Comparison of ENCODE assay signal across 1 cellular context in genomic region chr3:118804959-118805358, GRCh38.
TF ChIP-seq lines count a peak whose summit lies in the region.

No MANE protein-coding gene starts in this region.

TF ChIP-seq in GM12878, 131 proteins besides CTCF, POLR2A, EP300 and RAD21 (continued from another document):
- TF ChIP-seq ZNF592 (IDR thresholded peaks at IDR 0.05) (no peak), CEBPZ (IDR thresholded peaks at IDR 0.05; ENCODE audit: low read depth, low read length) (no peak), ELK1 (IDR thresholded peaks at IDR 0.05; ENCODE audit: low read depth, low read length) (no peak), HSF1 (IDR thresholded peaks at IDR 0.05; ENCODE audit: low read depth, low read length) (no peak), ESRRA (IDR thresholded peaks at IDR 0.05; ENCODE audit: low read length) (no peak), POLR2AphosphoS2 (IDR thresholded peaks at IDR 0.05; ENCODE audit: low read depth, low read length) (no peak), SP1 (IDR thresholded peaks at IDR 0.05; ENCODE audit: low read depth, low read length) (no peak), ZBTB33 (IDR thresholded peaks at IDR 0.05) (no peak), TAF1 (IDR thresholded peaks at IDR 0.05; ENCODE audit: borderline replicate concordance, low read depth, low read length) (no peak), MEF2B (IDR thresholded peaks at IDR 0.05; ENCODE audit: partially characterized antibody, poor library complexity, severe bottlenecking) (no peak)
TF ChIP-seq in GM12878: peak in this region for 0.
